32 cellular contexts compared by ENCODE assay signal in the genomic region with DNA sequence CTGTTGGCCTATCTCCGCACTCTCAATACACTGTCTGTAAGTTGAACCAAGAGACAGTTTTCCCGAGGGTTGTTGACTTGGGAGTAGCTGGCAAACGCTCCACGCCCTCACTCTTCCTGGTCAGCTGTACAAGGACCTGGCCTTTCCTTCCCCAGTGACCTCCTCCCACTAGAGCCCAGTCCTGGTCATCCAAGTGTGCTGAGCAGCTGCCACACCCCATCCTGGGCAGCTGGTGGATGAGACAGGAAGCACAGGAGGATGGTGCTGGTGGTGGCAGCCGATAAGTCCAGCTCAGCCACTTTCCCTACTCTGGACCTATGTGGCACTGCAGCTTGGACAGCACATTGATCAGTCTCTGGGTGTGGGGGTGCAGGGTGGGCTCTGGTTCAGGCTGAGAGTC. TPM values are rescaled to one million over a fixed set of nuclear protein-coding genes. Genes with fewer than 3 reads are reported as not detected.
"Had no signal": no experiment of that assay in that cellular context is flagged by ENCODE, and none has a peak within 500 bp of the region (broad histone marks: within the 10 kb centered on the region; RNA-seq: fewer than 3 reads in every experiment).

No MANE protein-coding gene starts in this region.

- H3K27me3 Mint-ChIP-seq: memory B cell; naive thymus-derived CD8-positive, alpha-beta T cell; type B pancreatic cell had no signal

- H3K4me1 Mint-ChIP-seq: immature natural killer cell; memory B cell; nephron progenitor cell; stimulated activated effector memory CD8-positive, alpha-beta T cell treated with anti-CD3 and anti-CD28 coated beads, Interleukin-12 subunit alpha, Interleukin-12 subunit beta, amount 100 ng/mL, for 72 hours had no signal

- H3K27ac Mint-ChIP-seq: immature natural killer cell; memory B cell; naive thymus-derived CD8-positive, alpha-beta T cell; nephron progenitor cell; type B pancreatic cell had no signal

- H3K4me1 ChIP-seq: pancreas, right lobe of liver, stomach, thyroid gland had no signal

- H3K27ac ChIP-seq: coronary artery, heart right ventricle, pancreas, right lobe of liver, stomach, thyroid gland had no signal

- H3K4me3 Mint-ChIP-seq: immature natural killer cell; memory B cell; naive thymus-derived CD8-positive, alpha-beta T cell; nephron progenitor cell; stimulated activated effector memory CD8-positive, alpha-beta T cell treated with anti-CD3 and anti-CD28 coated beads, Interleukin-12 subunit alpha, Interleukin-12 subunit beta, amount 100 ng/mL, for 72 hours; type B pancreatic cell had no signal

- DNase-seq: dermis blood vessel endothelial cell; effector memory CD4-positive, alpha-beta T cell; esophagus squamous epithelium; foreskin melanocyte; glutamatergic neuron; heart right ventricle; hippocampal formation; immature natural killer cell; kidney glomerular epithelial cell; naive thymus-derived CD8-positive, alpha-beta T cell; nephron progenitor cell; pancreas; retina; right lobe of liver; small intestine; stimulated activated CD4-positive, alpha-beta T cell treated with anti-CD3 and anti-CD28 coated beads, Interleukin-12 subunit alpha, Interleukin-12 subunit beta, amount 100 ng/mL, for 4 hours; stimulated activated CD4-positive, alpha-beta T cell treated with anti-CD3 and anti-CD28 coated beads, Interleukin-1b, Interleukin-23, amount 100 ng/mL, for 48 hours; stimulated activated CD4-positive, alpha-beta T cell treated with anti-CD3 and anti-CD28 coated beads, Interleukin-4, amount 100 ng/mL, for 1 hour; stimulated activated naive CD4-positive, alpha-beta T cell treated with Interleukin-2 at 50 U/mL for 16 hours; stomach; thyroid gland had no signal

- ATAC-seq: heart right ventricle; naive thymus-derived CD8-positive, alpha-beta T cell; pancreas had no signal

- H3K36me3 Mint-ChIP-seq: immature natural killer cell, memory B cell had no signal

- H3K36me3 ChIP-seq: right lobe of liver, thyroid gland had no signal

- H3K4me3 ChIP-seq: coronary artery, esophagus squamous epithelium, heart right ventricle, lung, pancreas, right lobe of liver, stomach, thyroid gland had no signal

- H3K27me3 ChIP-seq: esophagus squamous epithelium, heart right ventricle, neutrophil, pancreas, right lobe of liver, stomach, thyroid gland had no signal

- H3K9me3 ChIP-seq: esophagus squamous epithelium, heart right ventricle, neutrophil, pancreas, right lobe of liver, stomach, thyroid gland had no signal

- H3K9me3 Mint-ChIP-seq: immature natural killer cell; memory B cell; naive thymus-derived CD8-positive, alpha-beta T cell; nephron progenitor cell; stimulated activated effector memory CD8-positive, alpha-beta T cell treated with anti-CD3 and anti-CD28 coated beads, Interleukin-12 subunit alpha, Interleukin-12 subunit beta, amount 100 ng/mL, for 72 hours; type B pancreatic cell had no signal

- FAIRE-seq: endothelial cell of umbilical vein, pancreas, small intestine had no signal

RNA-seq across cellular contexts. Expression of gene UCN2, which starts 26.8 kb away (rescaled TPM):
- total RNA-seq: dermis blood vessel endothelial cell, endothelial cell of umbilical vein, pancreas, posterior vena cava, right lobe of liver, subcutaneous adipose tissue, temporal lobe, thyroid gland had no signal
- polyA plus RNA-seq: immature natural killer cell; liver; naive thymus-derived CD8-positive, alpha-beta T cell had no signal

RNA-seq across cellular contexts. Expression of gene COL7A1, which starts 58.3 kb away (rescaled TPM):
- polyA plus RNA-seq: immature natural killer cell had no signal
